12 cellular contexts compared by ENCODE assay signal in the genomic region with DNA sequence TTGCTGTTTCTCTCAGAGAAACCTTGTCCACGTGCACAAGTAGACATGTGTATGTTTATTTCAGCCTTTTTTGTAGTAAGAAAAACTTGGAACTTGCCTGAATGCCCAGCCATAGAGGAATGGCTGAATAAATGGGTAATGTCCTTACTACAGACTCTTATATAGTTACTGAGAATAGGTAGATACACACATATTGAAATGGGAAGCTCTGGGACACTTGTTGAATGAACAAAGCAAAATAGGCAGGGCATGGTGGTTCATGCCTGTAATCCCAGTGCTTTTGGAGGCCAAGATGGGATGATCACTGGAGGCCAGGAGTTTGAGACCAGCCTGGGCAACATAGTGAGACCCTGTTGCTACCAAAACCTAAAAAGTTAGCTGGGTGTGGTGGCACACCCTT. TPM values are rescaled to one million over a fixed set of nuclear protein-coding genes. Genes with fewer than 3 reads are reported as not detected.
DNase-seq lines count a peak whose midpoint lies in the region; ATAC-seq and TF ChIP-seq lines count a peak whose summit lies in the region.
"Had no signal": no experiment of that assay in that cellular context is flagged by ENCODE, and none has a peak within 500 bp of the region (broad histone marks: within the 10 kb centered on the region; RNA-seq: fewer than 3 reads in every experiment).

No MANE protein-coding gene starts in this region.

- H3K4me3 Mint-ChIP-seq in activated T-cell treated with anti-CD3 and anti-CD28 coated beads, Interleukin-2, amount 50 U/mL, for 4 hours: peak overlapping the region; percentile 82
- peak overlapping the region; percentile 82 to 85 for H3K4me3 Mint-ChIP-seq in effector memory CD8-positive, alpha-beta T cell

- no peak for TF ChIP-seq CTCF in PC-3 (conservative IDR thresholded peaks at IDR 0.05; ENCODE audit: low read depth, low read length)

- peak overlapping the region; percentile 95 for H3K4me2 ChIP-seq in PC-3 (ENCODE audit: low read length)
- H3K4me2 ChIP-seq in skeletal muscle satellite cell (ENCODE audit: low read length): peak overlapping the region; percentile 97

- no peaks in the 10 kb centered on the region for H3K9me2 ChIP-seq in PC-3 (replicated peaks; ENCODE audit: low read length)

- no peak overlapping the region for H3K27ac ChIP-seq in PC-3 (ENCODE audit: low read length)

- no peaks in the 10 kb centered on the region for H3K9me3 ChIP-seq in PC-3 (ENCODE audit: low read length)
- no peaks in the 10 kb centered on the region for H3K9me3 ChIP-seq in skeletal muscle satellite cell (replicated peaks; ENCODE audit: low read length)

- no peak for DNase-seq in activated T-cell treated with anti-CD3 and anti-CD28 coated beads, Interleukin-2, amount 50 U/mL, for 4 hours
- no peak for DNase-seq in activated T-cell treated with anti-CD3 and anti-CD28 coated beads, Interleukin-2, amount 50 U/mL, for 48 hours
- DNase-seq in PC-3: no peak
- DNase-seq in effector memory CD8-positive, alpha-beta T cell: no peak
- no peak for DNase-seq in ACHN
- DNase-seq: activated effector memory CD4-positive, alpha-beta T cell treated with anti-CD3 and anti-CD28 coated beads, Interleukin-2, amount 50 U/mL, for 16 hours; GDM1; NCI-H2171; OCI-M1 had no signal

- peaks cover 22% of the 10 kb centered on the region for H3K4me1 Mint-ChIP-seq in activated T-cell treated with anti-CD3 and anti-CD28 coated beads, Interleukin-2, amount 50 U/mL, for 4 hours (ENCODE audit: low read depth)
- H3K4me1 Mint-ChIP-seq in effector memory CD8-positive, alpha-beta T cell (ENCODE audit: low read depth in 2 of 2): peaks cover 23 to 32% of the 10 kb centered on the region in 2 donors

- ATAC-seq in activated T-cell treated with anti-CD3 and anti-CD28 coated beads, Interleukin-2, amount 50 U/mL, for 4 hours: no peak
- no peak for ATAC-seq in PC-3
- ATAC-seq in effector memory CD8-positive, alpha-beta T cell (replicated peaks): no peak
- no peak for ATAC-seq in GM18858 (IDR thresholded peaks at IDR 0.05; ENCODE audit: unreplicated experiment)
- no peak for ATAC-seq in GM21786 (IDR thresholded peaks at IDR 0.05; ENCODE audit: unreplicated experiment)

- POLR2A ChIA-PET in PC-3 (lab: Charles Lee; ENCODE audit: unreplicated experiment): no interaction called here

- no peaks in the 10 kb centered on the region for H3F3A ChIP-seq in PC-3 (ENCODE audit: low read length, unreplicated experiment)

- H3K79me2 ChIP-seq in PC-3 (ENCODE audit: low read length): peaks cover 18% of the 10 kb centered on the region

- no TSS peak for BruUV-seq in PC-3 (replicated peaks; lab: Mats Ljungman, UMichigan)

- H3K36me3 Mint-ChIP-seq in activated T-cell treated with anti-CD3 and anti-CD28 coated beads, Interleukin-2, amount 50 U/mL, for 4 hours (ENCODE audit: insufficient read depth): peaks cover 12% of the 10 kb centered on the region
- H3K36me3 Mint-ChIP-seq in effector memory CD8-positive, alpha-beta T cell (ENCODE audit: insufficient read depth): peaks cover 44% of the 10 kb centered on the region

- H3K27me3 ChIP-seq in PC-3 (ENCODE audit: low read length) (no peaks in the 10 kb centered on the region), skeletal muscle satellite cell (ENCODE audit: control insufficient read depth, insufficient read depth, low read length) (no peaks in the 10 kb centered on the region)

- H3K4me3 ChIP-seq in PC-3 (ENCODE audit: low read length) (peak overlapping the region; percentile 87), skeletal muscle satellite cell (ENCODE audit: low read length) (no peak overlapping the region)

- H3K27me3 Mint-ChIP-seq in activated T-cell treated with anti-CD3 and anti-CD28 coated beads, Interleukin-2, amount 50 U/mL, for 4 hours (ENCODE audit: low read depth): no peaks in the 10 kb centered on the region
- H3K27me3 Mint-ChIP-seq in effector memory CD8-positive, alpha-beta T cell: no peaks in the 10 kb centered on the region

- H3K36me3 ChIP-seq in PC-3 (ENCODE audit: low read depth, low read length) (peaks cover 12% of the 10 kb centered on the region; the same call in 1 of the 2 replicates), skeletal muscle satellite cell (ENCODE audit: insufficient read depth, low read length) (peaks cover 34% of the 10 kb centered on the region)

- H3K27ac Mint-ChIP-seq in effector memory CD8-positive, alpha-beta T cell: peak overlapping the region in 1 of 2 donors; percentile 84

- no peak overlapping the region for H3K9ac ChIP-seq in PC-3 (ENCODE audit: low read length)
- H3K9ac ChIP-seq in skeletal muscle satellite cell (ENCODE audit: low read depth, low read length): peak overlapping the region; percentile 94

- H3K4me1 ChIP-seq in PC-3 (ENCODE audit: insufficient read depth, low read length) (peaks cover 20% of the 10 kb centered on the region), skeletal muscle satellite cell (ENCODE audit: control insufficient read depth, insufficient read depth, low read length) (peaks cover 29% of the 10 kb centered on the region)

- H4K20me1 ChIP-seq in PC-3 (ENCODE audit: low read length): no peaks in the 10 kb centered on the region

- H2AFZ ChIP-seq in PC-3 (ENCODE audit: low read length): no peak overlapping the region

- CTCF ChIA-PET in PC-3 (lab: Charles Lee): no interaction called here

- intact Hi-C loops in PC-3 (cut with micrococcal nuclease): loop anchor here (10.0 kb wide), 1 partner anchor 98 kb away; no protein-coding TSS in a partner anchor

- in situ Hi-C loops in ACHN (cut with HindIII; ENCODE audit: low pct_ligation_motif_present, low pct_unique_long_range_greater_than_20kb, low sequenced_read_pairs): no loop called here

- no peaks in the 10 kb centered on the region for H3K9me3 Mint-ChIP-seq in activated T-cell treated with anti-CD3 and anti-CD28 coated beads, Interleukin-2, amount 50 U/mL, for 4 hours
- no peaks in the 10 kb centered on the region for H3K9me3 Mint-ChIP-seq in effector memory CD8-positive, alpha-beta T cell

RNA-seq across cellular contexts. Expression of gene UNC45A, which starts 1.7 kb away (rescaled TPM):
- 10 to 100 TPM; 63.4 to 70.5 (median 68.0) TPM for total RNA-seq in activated T-cell treated with anti-CD3 and anti-CD28 coated beads, Interleukin-2, amount 50 U/mL, for 4 hours
- total RNA-seq in PC-3 (2014; rRNA removed): 68.4 and 73.7 TPM in 2 replicates
- total RNA-seq in skeletal muscle satellite cell (2012; rRNA removed): 55.3 and 57.0 TPM in 2 replicates

RNA-seq across cellular contexts. Expression of gene HDDC3, which starts 4.5 kb away (rescaled TPM):
- 10 to 100 TPM; 39.9 to 43.6 (median 40.0) TPM for total RNA-seq in activated T-cell treated with anti-CD3 and anti-CD28 coated beads, Interleukin-2, amount 50 U/mL, for 4 hours
- 18.5 and 19.6 TPM in 2 replicates for total RNA-seq in PC-3 (2014; rRNA removed)
- total RNA-seq in skeletal muscle satellite cell (2012; rRNA removed): 14.2 and 15.2 TPM in 2 replicates

RNA-seq across cellular contexts. Expression of gene RCCD1, which starts 17.9 kb away (rescaled TPM):
- total RNA-seq in activated T-cell treated with anti-CD3 and anti-CD28 coated beads, Interleukin-2, amount 50 U/mL, for 4 hours: 10 to 100 TPM; 11.1 to 18.4 (median 13.1) TPM
- total RNA-seq in PC-3 (2014; rRNA removed): 9.2 and 11.7 TPM in 2 replicates
- total RNA-seq in skeletal muscle satellite cell (2012; rRNA removed): 12.9 and 13.5 TPM in 2 replicates

RNA-seq across cellular contexts. Expression of gene MAN2A2, which starts 33.7 kb away (rescaled TPM):
- 100 to 1,000 TPM in 2 of 3 donors, 10 to 100 TPM in 1; 93.2 to 124 (median 122) TPM for total RNA-seq in activated T-cell treated with anti-CD3 and anti-CD28 coated beads, Interleukin-2, amount 50 U/mL, for 4 hours
- 19.8 and 26.3 TPM in 2 replicates for total RNA-seq in PC-3 (2014; rRNA removed)
- 3.8 and 6.8 TPM in 2 replicates for total RNA-seq in skeletal muscle satellite cell (2012; rRNA removed)

RNA-seq across cellular contexts. Expression of gene FES, which starts 52.5 kb away (rescaled TPM):
- 1 to 10 TPM; 3.6 to 8.1 (median 5.8) TPM for total RNA-seq in activated T-cell treated with anti-CD3 and anti-CD28 coated beads, Interleukin-2, amount 50 U/mL, for 4 hours
- total RNA-seq in PC-3 (2014; rRNA removed): 2.8 and 11.5 TPM in 2 replicates
- total RNA-seq in skeletal muscle satellite cell (2012; rRNA removed): 10.7 and 18.8 TPM in 2 replicates
